In genomic region chr1:187476671-187477070, GRCh38 we compare ENCODE assay signal across 11 cellular contexts.
DNase-seq lines count a peak whose midpoint lies in the region; ATAC-seq and TF ChIP-seq lines count a peak whose summit lies in the region.
"Had no signal": no experiment of that assay in that cellular context is flagged by ENCODE, and none has a peak within 500 bp of the region (broad histone marks: within the 10 kb centered on the region; RNA-seq: fewer than 3 reads in every experiment).

No MANE protein-coding gene starts in this region.

- intact Hi-C loops in heart left ventricle (cut with DNase I) (no loop called here), left cardiac atrium (cut with DNase I) (no loop called here)

- no peak for TF ChIP-seq POLR2A in heart left ventricle (IDR thresholded peaks at IDR 0.05)

- H3K36me3 Mint-ChIP-seq in stimulated activated naive B cell treated with anti-CD40 and anti-IgM and Interleukin-4, amounts not matched to agents 10 μg/mL and 1 μg/mL and 100 μg/mL, for 72 hours, result no peaks in the 10 kb centered on the region

- H3K4me2 ChIP-seq in OCI-LY3 (ENCODE audit: low read length), result no peak overlapping the region
- no peak overlapping the region for H3K4me2 ChIP-seq in smooth muscle cell

- H3K9me3 ChIP-seq in heart left ventricle, result no peaks in the 10 kb centered on the region
- no peaks in the 10 kb centered on the region for H3K9me3 ChIP-seq in OCI-LY3 (ENCODE audit: insufficient read depth, low read length)
- H3K9me3 ChIP-seq in smooth muscle cell (replicated peaks; ENCODE audit: low read depth), result no peaks in the 10 kb centered on the region

- 44 to 52% (median 50%) methylated on average over 3 of the region's 3 CpGs for WGBS in heart left ventricle, 4 donors
- WGBS in smooth muscle cell (ENCODE audit: low lambda C conversion rate), result 94% methylated on average over 3 of the region's 3 CpGs

- H3K4me3 Mint-ChIP-seq in stimulated activated naive B cell treated with anti-CD40 and anti-IgM and Interleukin-4, amounts not matched to agents 10 μg/mL and 1 μg/mL and 100 μg/mL, for 72 hours, result no peak overlapping the region
- H3K4me3 Mint-ChIP-seq: central memory CD8-positive, alpha-beta T cell had no signal

- no peaks in the 10 kb centered on the region for H3K27me3 Mint-ChIP-seq in stimulated activated naive B cell treated with anti-CD40 and anti-IgM and Interleukin-4, amounts not matched to agents 10 μg/mL and 1 μg/mL and 100 μg/mL, for 72 hours
- H3K27me3 Mint-ChIP-seq: central memory CD8-positive, alpha-beta T cell had no signal

- no peak for ATAC-seq in heart left ventricle
- ATAC-seq in left cardiac atrium, result no peak
- no peak for ATAC-seq in stimulated activated naive B cell treated with anti-CD40 and anti-IgM and Interleukin-4, amounts not matched to agents 10 μg/mL and 1 μg/mL and 100 μg/mL, for 72 hours (replicated peaks)
- ATAC-seq in GM18867 (IDR thresholded peaks at IDR 0.05; ENCODE audit: unreplicated experiment), result no peak

- peaks cover 4% of the 10 kb centered on the region in 2 donors for H3K9me3 Mint-ChIP-seq in stimulated activated naive B cell treated with anti-CD40 and anti-IgM and Interleukin-4, amounts not matched to agents 10 μg/mL and 1 μg/mL and 100 μg/mL, for 72 hours

- H3K4me3 ChIP-seq in heart left ventricle (no peak overlapping the region), OCI-LY3 (ENCODE audit: low read length) (no peak overlapping the region), smooth muscle cell (no peak overlapping the region)

- H3K27me3 ChIP-seq in heart left ventricle, result no peaks in the 10 kb centered on the region
- no peaks in the 10 kb centered on the region for H3K27me3 ChIP-seq in OCI-LY3 (ENCODE audit: low read depth, low read length)
- no peaks in the 10 kb centered on the region for H3K27me3 ChIP-seq in smooth muscle cell (ENCODE audit: low read depth)

- no peaks in the 10 kb centered on the region for H3K79me2 ChIP-seq in OCI-LY3 (ENCODE audit: low read length)
- no peaks in the 10 kb centered on the region for H3K79me2 ChIP-seq in smooth muscle cell (ENCODE audit: low read depth)

- H3K4me1 Mint-ChIP-seq in stimulated activated naive B cell treated with anti-CD40 and anti-IgM and Interleukin-4, amounts not matched to agents 10 μg/mL and 1 μg/mL and 100 μg/mL, for 72 hours, result no peaks in the 10 kb centered on the region
- H3K4me1 Mint-ChIP-seq: central memory CD8-positive, alpha-beta T cell had no signal

- H3K9ac ChIP-seq in OCI-LY3 (ENCODE audit: low read length) (no peak overlapping the region), smooth muscle cell (ENCODE audit: low read depth) (no peak overlapping the region)

- no peak overlapping the region for H3K27ac ChIP-seq in heart left ventricle
- no peak overlapping the region for H3K27ac ChIP-seq in OCI-LY3 (ENCODE audit: low read length)
- H3K27ac ChIP-seq in smooth muscle cell (ENCODE audit: low read depth), result no peak overlapping the region

- H3K4me1 ChIP-seq in heart left ventricle (no peaks in the 10 kb centered on the region), OCI-LY3 (ENCODE audit: low read length) (no peaks in the 10 kb centered on the region), smooth muscle cell (ENCODE audit: low read depth) (no peaks in the 10 kb centered on the region)

- DNase-seq in heart left ventricle, result no peak
- no peak for DNase-seq in left cardiac atrium
- peak; percentile 2 to 26 for DNase-seq in dermis microvascular lymphatic vessel endothelial cell (ENCODE audit: low read depth in 2 of 2)
- DNase-seq in smooth muscle cell (lab: John Stamatoyannopoulos, UW; ENCODE audit: unreplicated experiment), result no peak
- DNase-seq in stimulated activated naive B cell treated with anti-CD40 and anti-IgM and Interleukin-4, amounts not matched to agents 10 μg/mL and 1 μg/mL and 100 μg/mL, for 72 hours, result no peak
- no peak for DNase-seq in inferior parietal cortex (ENCODE audit: extremely low spot score)
- DNase-seq: glutamatergic neuron; stimulated activated naive CD4-positive, alpha-beta T cell had no signal

- H3K27ac Mint-ChIP-seq in stimulated activated naive B cell treated with anti-CD40 and anti-IgM and Interleukin-4, amounts not matched to agents 10 μg/mL and 1 μg/mL and 100 μg/mL, for 72 hours, result no peak overlapping the region

- H4K20me1 ChIP-seq in OCI-LY3 (ENCODE audit: insufficient read depth, low read length), result no peaks in the 10 kb centered on the region
- H4K20me1 ChIP-seq in smooth muscle cell (ENCODE audit: low read depth), result no peaks in the 10 kb centered on the region

- H3K36me3 ChIP-seq in heart left ventricle, result no peaks in the 10 kb centered on the region
- H3K36me3 ChIP-seq in OCI-LY3 (replicated peaks; ENCODE audit: low read depth, low read length), result no peaks in the 10 kb centered on the region
- H3K36me3 ChIP-seq in smooth muscle cell (ENCODE audit: low read depth), result no peaks in the 10 kb centered on the region

- H3F3A ChIP-seq in smooth muscle cell (ENCODE audit: low read depth), result peaks cover 3% of the 10 kb centered on the region

- H2AFZ ChIP-seq in OCI-LY3 (ENCODE audit: low read depth, low read length), result no peak overlapping the region
- no peak overlapping the region for H2AFZ ChIP-seq in smooth muscle cell (ENCODE audit: low read depth)

- TF ChIP-seq CTCF in heart left ventricle (IDR thresholded peaks at IDR 0.05) (peak in 9 of 12 donors; percentile 13 to 44 (median 34)), OCI-LY3 (IDR thresholded peaks at IDR 0.05; ENCODE audit: low read depth, low read length) (peak; percentile 61), smooth muscle cell (IDR thresholded peaks at IDR 0.05; ENCODE audit: borderline replicate concordance, insufficient read depth, poor library complexity, severe bottlenecking) (peak; percentile 42)

Comparison
In these comparisons a context has a peak if more than half of its experiments do, and no peak if none do; other contexts are left out.
1. DNase-seq: peak in dermis microvascular lymphatic vessel endothelial cell (2 of 2); none in heart left ventricle (0 of 5), left cardiac atrium (single experiment), smooth muscle cell (single experiment), stimulated activated naive B cell treated with anti-CD40 and anti-IgM and Interleukin-4, amounts not matched to agents 10 μg/mL and 1 μg/mL and 100 μg/mL, for 72 hours (single experiment) and inferior parietal cortex (single experiment).
2. Peak in every context shown above with its lines, with median percentiles within 50 percentile points of each other: CTCF ChIP-seq.